In genomic region chr1:109632671-109633346, GRCh38 we compare ENCODE assay signal across 14 cellular contexts. TPM values are rescaled to one million over a fixed set of nuclear protein-coding genes. Genes with fewer than 3 reads are reported as not detected.
DNase-seq lines count a peak whose midpoint lies in the region; ATAC-seq and TF ChIP-seq lines count a peak whose summit lies in the region.
"Had no signal": no experiment of that assay in that cellular context is flagged by ENCODE, and none has a peak within 500 bp of the region (broad histone marks: within the 10 kb centered on the region; RNA-seq: fewer than 3 reads in every experiment).

No MANE protein-coding gene starts in this region.

- H3K36me3 Mint-ChIP-seq in stimulated activated memory B cell treated with anti-CD40 and anti-IgM and Interleukin-4, amounts not matched to agents 10 μg/mL and 1 μg/mL and 100 μg/mL, for 72 hours = peaks cover 38% of the 10 kb centered on the region

- H3K27ac ChIP-seq in left ventricle myocardium inferior (replicated peaks) = peak overlapping the region; percentile 37

- in situ Hi-C loops in KBM-7 (cut with MboI; ENCODE audit: low pct_unique_long_range_greater_than_20kb, low sequenced_read_pairs) = loop anchor here (10.0 to 25.0 kb wide), 2 partner anchors 88 to 354 kb away; partner anchors contain the start of genes AHCYL1 and GNAI3

- no peaks in the 10 kb centered on the region for H3K27me3 ChIP-seq in left ventricle myocardium inferior (ENCODE audit: low read depth)

- H3K4me1 ChIP-seq in left ventricle myocardium inferior = peaks cover 32% of the 10 kb centered on the region

- intact Hi-C loops in left ventricle myocardium inferior (cut with micrococcal nuclease) = loop anchor here (5.0 kb wide), 1 partner anchor 86 kb away; the partner anchor contains the start of gene GNAI3

- H3K4me1 Mint-ChIP-seq in stimulated activated memory B cell treated with anti-CD40 and anti-IgM and Interleukin-4, amounts not matched to agents 10 μg/mL and 1 μg/mL and 100 μg/mL, for 72 hours = peaks cover 16% of the 10 kb centered on the region

- peaks cover 35% of the 10 kb centered on the region for H3K36me3 ChIP-seq in left ventricle myocardium inferior

- H3K9me3 Mint-ChIP-seq in stimulated activated memory B cell treated with anti-CD40 and anti-IgM and Interleukin-4, amounts not matched to agents 10 μg/mL and 1 μg/mL and 100 μg/mL, for 72 hours = no peaks in the 10 kb centered on the region
- H3K9me3 Mint-ChIP-seq: activated T-cell treated with anti-CD3 and anti-CD28 coated beads, Interleukin-2, amount 50 U/mL, for 4 hours had no signal

- TF ChIP-seq CTCF in left ventricle myocardium inferior (IDR thresholded peaks at IDR 0.05; ENCODE audit: borderline replicate concordance) = no peak

- ATAC-seq in stimulated activated memory B cell treated with anti-CD40 and anti-IgM and Interleukin-4, amounts not matched to agents 10 μg/mL and 1 μg/mL and 100 μg/mL, for 72 hours = no peak
- no peak for ATAC-seq in GM21786 (IDR thresholded peaks at IDR 0.05; ENCODE audit: unreplicated experiment)
- ATAC-seq: activated T-cell treated with anti-CD3 and anti-CD28 coated beads, Interleukin-2, amount 50 U/mL, for 4 hours had no signal

- no peak overlapping the region for H3K4me3 ChIP-seq in left ventricle myocardium inferior
- H3K4me3 ChIP-seq: skin epidermis had no signal

- no peaks in the 10 kb centered on the region for H3K27me3 Mint-ChIP-seq in stimulated activated memory B cell treated with anti-CD40 and anti-IgM and Interleukin-4, amounts not matched to agents 10 μg/mL and 1 μg/mL and 100 μg/mL, for 72 hours

- no peak overlapping the region for H3K4me3 Mint-ChIP-seq in stimulated activated memory B cell treated with anti-CD40 and anti-IgM and Interleukin-4, amounts not matched to agents 10 μg/mL and 1 μg/mL and 100 μg/mL, for 72 hours
- H3K4me3 Mint-ChIP-seq: activated T-cell treated with anti-CD3 and anti-CD28 coated beads, Interleukin-2, amount 50 U/mL, for 4 hours had no signal

- H3K9me3 ChIP-seq in left ventricle myocardium inferior (replicated peaks) = no peaks in the 10 kb centered on the region

- peak; percentile 41 for DNase-seq in NCI-H748 (lab: John Stamatoyannopoulos, UW; ENCODE audit: unreplicated experiment)
- no peak for DNase-seq in NCI-H748 treated with DMSO at 0.1 percent for 48 hours (lab: John Stamatoyannopoulos, UW)
- peak; percentile 93 for DNase-seq in NCI-H82 (lab: John Stamatoyannopoulos, UW)
- DNase-seq in left ventricle myocardium inferior = no peak
- DNase-seq in SKM-1 treated with dmso at 0.1 percent for 144 hours (lab: John Stamatoyannopoulos, UW; ENCODE audit: unreplicated experiment) = no peak
- DNase-seq in KBM-7 = no peak
- DNase-seq: activated T-cell treated with anti-CD3 and anti-CD28 coated beads, Interleukin-2, amount 50 U/mL, for 4 hours; RPMI8226 had no signal

- peak overlapping the region; percentile 76 for H3K27ac Mint-ChIP-seq in stimulated activated memory B cell treated with anti-CD40 and anti-IgM and Interleukin-4, amounts not matched to agents 10 μg/mL and 1 μg/mL and 100 μg/mL, for 72 hours

RNA-seq across cellular contexts. Expression of gene AMPD2, which starts 13.2 kb away (rescaled TPM):
- total RNA-seq in left ventricle myocardium inferior = 12.9 TPM

RNA-seq across cellular contexts. Expression of gene GNAT2, which starts 13.4 kb away (rescaled TPM):
- total RNA-seq in left ventricle myocardium inferior = not detected
- total RNA-seq: subcutaneous adipose tissue had no signal

RNA-seq across cellular contexts. Expression of gene GSTM4, which starts 23.1 kb away (rescaled TPM):
- 36.8 TPM for total RNA-seq in left ventricle myocardium inferior

RNA-seq across cellular contexts. Expression of gene GSTM2, which starts 35.0 kb away (rescaled TPM):
- total RNA-seq in left ventricle myocardium inferior = 67.3 TPM

RNA-seq across cellular contexts. Expression of gene GSTM1, which starts 54.8 kb away (rescaled TPM):
- total RNA-seq in left ventricle myocardium inferior = not detected
- total RNA-seq: dermis microvascular lymphatic vessel endothelial cell, H4 had no signal

Comparison
In these comparisons a context has a peak if more than half of its experiments do, and no peak if none do; other contexts are left out.
1. DNase-seq: peak in NCI-H748 (single experiment) and NCI-H82 (single experiment); none in NCI-H748 treated with DMSO at 0.1 percent for 48 hours (single experiment), left ventricle myocardium inferior (single experiment), SKM-1 treated with dmso at 0.1 percent for 144 hours (single experiment) and KBM-7 (single experiment).